Comparison of ENCODE assay signal across 31 cellular contexts in the genomic region with DNA sequence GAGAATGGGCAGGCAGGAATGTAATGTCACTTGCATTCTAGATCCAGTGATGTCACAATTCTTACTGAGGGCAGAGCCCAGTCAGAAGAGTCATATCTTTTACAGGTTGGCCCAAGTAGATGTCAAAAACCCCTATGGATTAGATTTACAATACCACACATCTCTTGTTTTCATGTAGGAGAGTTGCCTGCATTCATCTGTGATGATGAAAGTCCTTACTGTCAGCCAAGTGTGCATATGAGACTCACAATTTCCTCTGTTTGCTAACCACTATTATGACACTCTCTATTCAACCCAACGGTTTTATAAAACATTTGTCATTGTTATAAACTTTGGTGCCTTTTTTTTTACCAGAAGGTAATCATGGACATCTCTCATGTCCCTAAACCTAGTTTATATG.
"Had no signal": no experiment of that assay in that cellular context is flagged by ENCODE, and none has a peak within 500 bp of the region (broad histone marks: within the 10 kb centered on the region; RNA-seq: fewer than 3 reads in every experiment).

No MANE protein-coding gene starts in this region.

- DNase-seq: activated CD4-positive, alpha-beta T cell treated with anti-CD3 and anti-CD28 coated beads, Interleukin-2, amount 50 U/mL, for 1 hour; activated CD8-positive, alpha-beta T cell treated with anti-CD3 and anti-CD28 coated beads for 36 hours; activated naive CD4-positive, alpha-beta T cell; activated T-cell treated with anti-CD3 and anti-CD28 coated beads, Interleukin-2, amount 50 U/mL, for 48 hours; anterior cingulate cortex; cerebellar nuclear complex; colonic mucosa; effector CD8-positive, alpha-beta T cell; esophagus squamous epithelium; hypothalamus; immature natural killer cell; kidney; left colon; naive B cell; nephron progenitor cell; ovary; right lobe of liver; small intestine; stimulated activated CD4-positive, alpha-beta T cell treated with anti-CD3 and anti-CD28 coated beads, Interleukin-1b, Interleukin-23, amount 100 ng/mL, for 48 hours; stimulated activated naive CD4-positive, alpha-beta T cell; T-helper 1 cell; tibial artery; upper lobe of right lung had no signal

- H3K36me3 Mint-ChIP-seq: activated naive CD4-positive, alpha-beta T cell treated with anti-CD3 and anti-CD28 coated beads, Interleukin-2, amount 50 U/mL, for 72 hours; immature natural killer cell; mesothelial cell of epicardium; naive B cell had no signal

- H3K4me3 Mint-ChIP-seq: activated CD8-positive, alpha-beta T cell treated with anti-CD3 and anti-CD28 coated beads for 36 hours; immature natural killer cell; mesothelial cell of epicardium; naive B cell; nephron progenitor cell; T-helper 2 cell treated with Interferon-gamma antibody and Interleukin-4, amounts not matched to agents 5 μg/mL and 100 μg/mL, for 36 hours had no signal

- H3K27me3 Mint-ChIP-seq: activated CD8-positive, alpha-beta T cell treated with anti-CD3 and anti-CD28 coated beads for 36 hours; naive B cell; progenitor cell of endocrine pancreas had no signal

- H3K9me3 Mint-ChIP-seq: activated CD8-positive, alpha-beta T cell treated with anti-CD3 and anti-CD28 coated beads for 36 hours; activated naive CD4-positive, alpha-beta T cell treated with anti-CD3 and anti-CD28 coated beads, Interleukin-2, amount 50 U/mL, for 72 hours; immature natural killer cell; mesothelial cell of epicardium; naive B cell; nephron progenitor cell; T-helper 2 cell treated with Interferon-gamma antibody and Interleukin-4, amounts not matched to agents 5 μg/mL and 100 μg/mL, for 36 hours had no signal

- H3K4me3 ChIP-seq: cardiac muscle cell, colonic mucosa, esophagus squamous epithelium, gastroesophageal sphincter, ovary, right lobe of liver, suprapubic skin, tibial artery, upper lobe of right lung had no signal

- H3K4me1 Mint-ChIP-seq: immature natural killer cell, mesothelial cell of epicardium, naive B cell, nephron progenitor cell had no signal

- H3K27ac Mint-ChIP-seq: activated CD8-positive, alpha-beta T cell treated with anti-CD3 and anti-CD28 coated beads for 36 hours; activated naive CD4-positive, alpha-beta T cell treated with anti-CD3 and anti-CD28 coated beads, Interleukin-2, amount 50 U/mL, for 72 hours; immature natural killer cell; mesothelial cell of epicardium; naive B cell; nephron progenitor cell; progenitor cell of endocrine pancreas; T-helper 2 cell treated with Interferon-gamma antibody and Interleukin-4, amounts not matched to agents 5 μg/mL and 100 μg/mL, for 36 hours had no signal

- ATAC-seq: activated CD4-positive, CD25-positive, alpha-beta regulatory T cell treated with anti-CD3 and anti-CD28 coated beads, Interleukin-2, amount 50 U/mL, for 24 hours; activated CD8-positive, alpha-beta T cell treated with anti-CD3 and anti-CD28 coated beads for 36 hours; gastroesophageal sphincter; left colon; right lobe of liver; upper lobe of right lung had no signal
